In genomic region chr3:185757176-185757575, GRCh38 we compare ENCODE assay signal across 21 cellular contexts.
"Had no signal": no experiment of that assay in that cellular context is flagged by ENCODE, and none has a peak within 500 bp of the region (broad histone marks: within the 10 kb centered on the region; RNA-seq: fewer than 3 reads in every experiment).

No MANE protein-coding gene starts in this region.

- H3K27me3 Mint-ChIP-seq: brain had no signal

- H3K9me3 ChIP-seq: gastrocnemius medialis, sigmoid colon, thyroid gland, uterus had no signal

- H3K36me3 ChIP-seq: gastrocnemius medialis, heart right ventricle, lower lobe of right lung, ovary, sigmoid colon, thyroid gland, uterus had no signal

- H3K4me1 ChIP-seq: uterus had no signal

- FAIRE-seq: islet of Langerhans, TTC549 had no signal

- ATAC-seq: gastrocnemius medialis; heart right ventricle; lower lobe of right lung; stimulated activated naive B cell treated with anti-CD40 and anti-IgM and Interleukin-4, amounts not matched to agents 10 μg/mL and 1 μg/mL and 100 μg/mL, for 72 hours had no signal

- H3K27ac Mint-ChIP-seq: activated CD4-positive, alpha-beta T cell treated with anti-CD3 and anti-CD28 coated beads, Interleukin-2, amount 10 ng/mL, durations not matched to agents 7 days and 5 days; activated naive CD8-positive, alpha-beta T cell treated with anti-CD3 and anti-CD28 coated beads, Interleukin-2, amount 10 ng/mL, durations not matched to agents 7 days and 5 days; brain; mesothelial cell of epicardium; stimulated activated naive B cell treated with anti-CD40 and anti-IgM and Interleukin-4, amounts not matched to agents 10 μg/mL and 1 μg/mL and 100 μg/mL, for 72 hours had no signal

- H3K27me3 ChIP-seq: gastrocnemius medialis, heart right ventricle, ovary, sigmoid colon, thyroid gland, uterus had no signal

- H3K4me1 Mint-ChIP-seq: activated CD4-positive, alpha-beta T cell treated with anti-CD3 and anti-CD28 coated beads, Interleukin-2, amount 10 ng/mL, durations not matched to agents 7 days and 5 days; activated naive CD8-positive, alpha-beta T cell treated with anti-CD3 and anti-CD28 coated beads, Interleukin-2, amount 10 ng/mL, durations not matched to agents 7 days and 5 days; stimulated activated naive B cell treated with anti-CD40 and anti-IgM and Interleukin-4, amounts not matched to agents 10 μg/mL and 1 μg/mL and 100 μg/mL, for 72 hours had no signal

- H3K4me3 Mint-ChIP-seq: activated CD4-positive, alpha-beta T cell treated with anti-CD3 and anti-CD28 coated beads, Interleukin-2, amount 10 ng/mL, durations not matched to agents 7 days and 5 days; activated naive CD8-positive, alpha-beta T cell treated with anti-CD3 and anti-CD28 coated beads, Interleukin-2, amount 10 ng/mL, durations not matched to agents 7 days and 5 days; brain; mesothelial cell of epicardium; stimulated activated naive B cell treated with anti-CD40 and anti-IgM and Interleukin-4, amounts not matched to agents 10 μg/mL and 1 μg/mL and 100 μg/mL, for 72 hours had no signal

- H3K27ac ChIP-seq: gastrocnemius medialis, heart right ventricle, lower lobe of right lung, ovary, sigmoid colon, thyroid gland, uterus had no signal

- H3K4me3 ChIP-seq: gastrocnemius medialis, heart right ventricle, lower lobe of right lung, ovary, sigmoid colon, thyroid gland, uterus had no signal

- DNase-seq: activated CD4-positive, alpha-beta T cell treated with anti-CD3 and anti-CD28 coated beads, Interleukin-2, amount 10 ng/mL, durations not matched to agents 7 days and 5 days; activated naive CD4-positive, alpha-beta T cell; activated naive CD8-positive, alpha-beta T cell treated with anti-CD3 and anti-CD28 coated beads, Interleukin-2, amount 10 ng/mL, durations not matched to agents 7 days and 5 days; activated T-cell treated with anti-CD3 and anti-CD28 coated beads for 4 hours; effector memory CD4-positive, alpha-beta T cell; erythroblast; gastrocnemius medialis; heart right ventricle; left colon; lower lobe of right lung; ovary; sigmoid colon; stimulated activated CD4-positive, alpha-beta T cell treated with anti-CD3 and anti-CD28 coated beads, Interleukin-12 subunit alpha, Interleukin-12 subunit beta, amount 100 ng/mL, for 4 hours; stimulated activated CD4-positive, alpha-beta T cell treated with anti-CD3 and anti-CD28 coated beads, Interleukin-2, amount 100 ng/mL, for 24 hours; stimulated activated naive B cell treated with anti-CD40 and anti-IgM and Interleukin-4, amounts not matched to agents 10 μg/mL and 1 μg/mL and 100 μg/mL, for 72 hours; thyroid gland; uterus had no signal
